Comparison of ENCODE assay signal across 39 cellular contexts in genomic region chr12:49327887-49328286, GRCh38. TPM values are rescaled to one million over a fixed set of nuclear protein-coding genes. Genes with fewer than 3 reads are reported as not detected.
"Had no signal": no experiment of that assay in that cellular context is flagged by ENCODE, and none has a peak within 500 bp of the region (broad histone marks: within the 10 kb centered on the region; RNA-seq: fewer than 3 reads in every experiment).

No MANE protein-coding gene starts in this region.

- H3K4me3 Mint-ChIP-seq: activated CD4-positive, alpha-beta memory T cell treated with anti-CD3 and anti-CD28 coated beads, Interleukin-2, amount 10 ng/mL, durations not matched to agents 7 days and 5 days; activated CD4-positive, alpha-beta T cell treated with anti-CD3 and anti-CD28 coated beads for 36 hours; activated CD8-positive, alpha-beta memory T cell treated with anti-CD3 and anti-CD28 coated beads, Interleukin-2, amount 10 ng/mL, durations not matched to agents 7 days and 5 days; activated naive CD4-positive, alpha-beta T cell treated with anti-CD3 and anti-CD28 coated beads, Interleukin-2, amount 10 ng/mL, durations not matched to agents 7 days and 5 days; activated naive CD4-positive, alpha-beta T cell treated with anti-CD3 and anti-CD28 coated beads, Interleukin-2, amount 50 U/mL, for 24 hours; activated naive CD8-positive, alpha-beta T cell; activated naive CD8-positive, alpha-beta T cell treated with anti-CD3 and anti-CD28 coated beads, Interleukin-2, amount 10 ng/mL, durations not matched to agents 7 days and 5 days; activated naive CD8-positive, alpha-beta T cell treated with anti-CD3 and anti-CD28 coated beads, Interleukin-2, amount 50 U/mL, for 24 hours; activated T-cell treated with anti-CD3 and anti-CD28 coated beads, Interleukin-2, amount 50 U/mL, for 24 hours; brain; central memory CD8-positive, alpha-beta T cell; T-helper 1 cell treated with Interleukin-12 subunit alpha and Interleukin-12 subunit beta and Interleukin-4 antibody, amounts not matched to agents 30 μg/mL and 1 μg/mL, for 36 hours; T-helper 2 cell treated with Interferon-gamma antibody and Interleukin-4, amounts not matched to agents 5 μg/mL and 100 μg/mL, for 36 hours; WTC11 had no signal

- H3K36me3 Mint-ChIP-seq: activated naive CD4-positive, alpha-beta T cell treated with anti-CD3 and anti-CD28 coated beads, Interleukin-2, amount 50 U/mL, for 24 hours; activated naive CD8-positive, alpha-beta T cell had no signal

- H3K27ac Mint-ChIP-seq: activated CD4-positive, alpha-beta memory T cell treated with anti-CD3 and anti-CD28 coated beads, Interleukin-2, amount 10 ng/mL, durations not matched to agents 7 days and 5 days; activated CD4-positive, alpha-beta T cell treated with anti-CD3 and anti-CD28 coated beads for 36 hours; activated CD8-positive, alpha-beta memory T cell treated with anti-CD3 and anti-CD28 coated beads, Interleukin-2, amount 10 ng/mL, durations not matched to agents 7 days and 5 days; activated naive CD4-positive, alpha-beta T cell treated with anti-CD3 and anti-CD28 coated beads, Interleukin-2, amount 10 ng/mL, durations not matched to agents 7 days and 5 days; activated naive CD4-positive, alpha-beta T cell treated with anti-CD3 and anti-CD28 coated beads, Interleukin-2, amount 50 U/mL, for 24 hours; activated naive CD8-positive, alpha-beta T cell; activated naive CD8-positive, alpha-beta T cell treated with anti-CD3 and anti-CD28 coated beads, Interleukin-2, amount 10 ng/mL, durations not matched to agents 7 days and 5 days; activated naive CD8-positive, alpha-beta T cell treated with anti-CD3 and anti-CD28 coated beads, Interleukin-2, amount 50 U/mL, for 24 hours; activated T-cell treated with anti-CD3 and anti-CD28 coated beads, Interleukin-2, amount 50 U/mL, for 24 hours; activated T-helper 2 cell treated with anti-CD3 and anti-CD28 coated beads, Interferon-gamma antibody, Interleukin-2, Interleukin-4, amounts not matched to agents 10 μg/mL and 5 μg/mL and 100 μg/mL, durations not matched to agents 14 hours and 24 hours and 36 hours; brain; T-helper 1 cell treated with Interleukin-12 subunit alpha and Interleukin-12 subunit beta and Interleukin-4 antibody, amounts not matched to agents 30 μg/mL and 1 μg/mL, for 36 hours; T-helper 2 cell treated with Interferon-gamma antibody and Interleukin-4, amounts not matched to agents 5 μg/mL and 100 μg/mL, for 36 hours; WTC11 had no signal

- DNase-seq: activated CD4-positive, alpha-beta memory T cell treated with anti-CD3 and anti-CD28 coated beads, Interleukin-2, amount 10 ng/mL, durations not matched to agents 7 days and 5 days; activated CD4-positive, alpha-beta T cell treated with anti-CD3 and anti-CD28 coated beads for 1 hour; activated CD4-positive, alpha-beta T cell treated with anti-CD3 and anti-CD28 coated beads for 36 hours; activated CD4-positive, alpha-beta T cell treated with anti-CD3 and anti-CD28 coated beads, Interleukin-2, amount 50 U/mL, for 1 hour; activated CD4-positive, alpha-beta T cell treated with anti-CD3 and anti-CD28 coated beads, Interleukin-2, amount 50 U/mL, for 4 hours; activated CD4-positive, CD25-positive, alpha-beta regulatory T cell; activated CD8-positive, alpha-beta memory T cell treated with anti-CD3 and anti-CD28 coated beads for 24 hours; activated CD8-positive, alpha-beta memory T cell treated with anti-CD3 and anti-CD28 coated beads, Interleukin-2, amount 10 ng/mL, durations not matched to agents 7 days and 5 days; activated CD8-positive, alpha-beta memory T cell treated with anti-CD3 and anti-CD28 coated beads, Interleukin-2, amount 50 U/mL, for 48 hours; activated effector memory CD4-positive, alpha-beta T cell treated with Interleukin-2 at 50 U/mL for 16 hours; activated gamma-delta T cell; activated naive CD4-positive, alpha-beta T cell treated with anti-CD3 and anti-CD28 coated beads, Interleukin-2, amount 10 ng/mL, durations not matched to agents 7 days and 5 days; activated naive CD4-positive, alpha-beta T cell treated with Interleukin-2 at 50 U/mL for 16 hours; activated naive CD8-positive, alpha-beta T cell treated with anti-CD3 and anti-CD28 coated beads, Interleukin-2, amount 10 ng/mL, durations not matched to agents 7 days and 5 days; activated naive CD8-positive, alpha-beta T cell treated with anti-CD3 and anti-CD28 coated beads, Interleukin-2, amount 50 U/mL, for 24 hours; activated T-cell treated with anti-CD3 and anti-CD28 coated beads, Interleukin-2, amount 50 U/mL, for 24 hours; activated T-cell treated with anti-CD3 and anti-CD28 coated beads, Interleukin-2, amount 50 U/mL, for 48 hours; amygdala; anterior cingulate cortex; caudate nucleus; cerebellar nuclear complex; SW 1271; T-helper 1 cell; T-helper 2 cell; T-helper 9 cell; WERI-Rb-1 had no signal

- ATAC-seq: activated CD4-positive, alpha-beta T cell treated with anti-CD3 and anti-CD28 coated beads for 36 hours; activated CD4-positive, CD25-positive, alpha-beta regulatory T cell treated with anti-CD3 and anti-CD28 coated beads, Interleukin-2, amount 50 U/mL, for 24 hours; activated CD8-positive, alpha-beta memory T cell treated with anti-CD3 and anti-CD28 coated beads, Interleukin-2, amount 10 ng/mL, durations not matched to agents 7 days and 5 days; activated naive CD8-positive, alpha-beta T cell treated with anti-CD3 and anti-CD28 coated beads, Interleukin-2, amount 50 U/mL, for 24 hours; WTC11 had no signal

- H3K9me3 Mint-ChIP-seq: activated CD4-positive, alpha-beta memory T cell treated with anti-CD3 and anti-CD28 coated beads, Interleukin-2, amount 10 ng/mL, durations not matched to agents 7 days and 5 days; activated naive CD4-positive, alpha-beta T cell treated with anti-CD3 and anti-CD28 coated beads, Interleukin-2, amount 10 ng/mL, durations not matched to agents 7 days and 5 days; activated naive CD4-positive, alpha-beta T cell treated with anti-CD3 and anti-CD28 coated beads, Interleukin-2, amount 50 U/mL, for 24 hours; activated naive CD8-positive, alpha-beta T cell treated with anti-CD3 and anti-CD28 coated beads, Interleukin-2, amount 10 ng/mL, durations not matched to agents 7 days and 5 days; activated naive CD8-positive, alpha-beta T cell treated with anti-CD3 and anti-CD28 coated beads, Interleukin-2, amount 50 U/mL, for 24 hours; activated T-cell treated with anti-CD3 and anti-CD28 coated beads, Interleukin-2, amount 50 U/mL, for 24 hours; activated T-helper 2 cell treated with anti-CD3 and anti-CD28 coated beads, Interferon-gamma antibody, Interleukin-2, Interleukin-4, amounts not matched to agents 10 μg/mL and 5 μg/mL and 100 μg/mL, durations not matched to agents 14 hours and 24 hours and 36 hours; central memory CD8-positive, alpha-beta T cell; T-helper 1 cell treated with Interleukin-12 subunit alpha and Interleukin-12 subunit beta and Interleukin-4 antibody, amounts not matched to agents 30 μg/mL and 1 μg/mL, for 36 hours; T-helper 2 cell treated with Interferon-gamma antibody and Interleukin-4, amounts not matched to agents 5 μg/mL and 100 μg/mL, for 36 hours; WTC11 had no signal

RNA-seq across cellular contexts. Expression of gene TROAP, which starts 4.8 kb away (rescaled TPM):
- total RNA-seq: ascending aorta had no signal

RNA-seq across cellular contexts. Expression of gene C1QL4, which starts 9.1 kb away (rescaled TPM):
- total RNA-seq: activated CD4-positive, alpha-beta memory T cell treated with anti-CD3 and anti-CD28 coated beads, Interleukin-2, amount 10 ng/mL, durations not matched to agents 7 days and 5 days; activated CD4-positive, alpha-beta T cell treated with anti-CD3 and anti-CD28 coated beads for 36 hours; activated CD8-positive, alpha-beta memory T cell treated with anti-CD3 and anti-CD28 coated beads, Interleukin-2, amount 10 ng/mL, durations not matched to agents 7 days and 5 days; activated naive CD8-positive, alpha-beta T cell treated with anti-CD3 and anti-CD28 coated beads, Interleukin-2, amount 10 ng/mL, durations not matched to agents 7 days and 5 days; activated T-helper 2 cell treated with anti-CD3 and anti-CD28 coated beads, Interferon-gamma antibody, Interleukin-2, Interleukin-4, amounts not matched to agents 10 μg/mL and 5 μg/mL and 100 μg/mL, durations not matched to agents 14 hours and 24 hours and 36 hours; ascending aorta; bronchial epithelial cell; cardiac muscle cell had no signal

RNA-seq across cellular contexts. Expression of gene DNAJC22, which starts 18.8 kb away (rescaled TPM):
- total RNA-seq: ascending aorta had no signal

RNA-seq across cellular contexts. Expression of gene PRPH, which starts 32.9 kb away (rescaled TPM):
- total RNA-seq: activated CD4-positive, alpha-beta T cell treated with anti-CD3 and anti-CD28 coated beads for 36 hours; activated T-helper 2 cell treated with anti-CD3 and anti-CD28 coated beads, Interferon-gamma antibody, Interleukin-2, Interleukin-4, amounts not matched to agents 10 μg/mL and 5 μg/mL and 100 μg/mL, durations not matched to agents 14 hours and 24 hours and 36 hours; ascending aorta; chondrocyte had no signal
